1 cellular context compared by ENCODE assay signal in the genomic region with DNA sequence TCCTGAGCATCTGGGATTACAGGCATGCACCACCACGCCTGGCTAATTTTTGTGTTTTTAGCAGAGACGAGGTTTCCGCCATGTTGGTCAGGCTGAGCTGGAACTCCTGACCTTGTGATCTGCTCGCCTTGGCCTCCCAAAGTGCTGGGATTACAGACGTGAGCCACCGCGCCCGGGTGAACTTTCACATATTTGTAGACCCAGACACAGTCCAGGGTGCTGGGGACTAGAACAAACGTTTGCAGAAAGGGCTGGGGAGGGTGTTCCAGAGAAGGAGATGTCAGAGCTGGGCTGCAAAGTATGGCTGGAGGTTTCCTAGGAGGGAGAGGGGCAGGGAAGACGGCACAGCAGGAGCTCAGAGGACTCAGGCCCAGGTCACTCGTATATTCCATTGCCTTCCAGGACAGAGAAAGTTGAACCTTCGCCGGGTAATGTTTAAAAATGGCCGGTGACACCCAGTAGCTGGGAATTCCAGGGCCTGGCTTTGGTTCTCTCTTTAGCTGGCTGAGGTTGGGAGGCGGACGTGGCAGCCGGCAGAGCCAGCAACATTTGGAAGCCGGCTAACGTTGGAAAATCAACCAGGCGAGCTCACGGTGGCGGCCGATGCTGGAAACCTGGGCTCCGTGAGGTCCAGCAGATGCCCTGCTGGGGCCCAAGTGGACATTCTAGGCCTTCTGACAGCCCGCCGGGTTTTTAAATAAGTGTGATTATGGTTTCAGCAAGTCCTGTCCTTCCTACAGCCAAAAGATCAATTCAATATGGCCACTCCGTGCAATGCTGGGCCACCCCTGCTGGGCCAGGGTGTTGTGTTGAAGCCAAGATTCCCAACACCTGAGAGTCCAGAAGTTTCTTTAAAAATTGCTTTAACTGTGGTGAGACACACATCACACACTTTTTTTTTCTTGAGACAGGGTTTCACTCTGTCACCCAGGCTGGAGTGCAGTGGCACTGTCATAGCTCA.
TF ChIP-seq lines count a peak whose summit lies in the region.

No MANE protein-coding gene starts in this region.

TF ChIP-seq in GM23338, 12 proteins besides CTCF, POLR2A, EP300 and RAD21 (continued from another document):
- TF ChIP-seq, protein P1, sequence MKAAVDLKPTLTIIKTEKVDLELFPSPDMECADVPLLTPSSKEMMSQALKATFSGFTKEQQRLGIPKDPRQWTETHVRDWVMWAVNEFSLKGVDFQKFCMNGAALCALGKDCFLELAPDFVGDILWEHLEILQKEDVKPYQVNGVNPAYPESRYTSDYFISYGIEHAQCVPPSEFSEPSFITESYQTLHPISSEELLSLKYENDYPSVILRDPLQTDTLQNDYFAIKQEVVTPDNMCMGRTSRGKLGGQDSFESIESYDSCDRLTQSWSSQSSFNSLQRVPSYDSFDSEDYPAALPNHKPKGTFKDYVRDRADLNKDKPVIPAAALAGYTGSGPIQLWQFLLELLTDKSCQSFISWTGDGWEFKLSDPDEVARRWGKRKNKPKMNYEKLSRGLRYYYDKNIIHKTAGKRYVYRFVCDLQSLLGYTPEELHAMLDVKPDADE (IDR thresholded peaks at IDR 0.05) = no peak
- TF ChIP-seq ZNF114 (CRISPR knock-in tag; IDR thresholded peaks at IDR 0.05) = no peak
